Comparison of ENCODE assay signal across 8 cellular contexts in genomic region chr1:45014403-45015028, GRCh38. TPM values are rescaled to one million over a fixed set of nuclear protein-coding genes. Genes with fewer than 3 reads are reported as not detected.
DNase-seq lines count a peak whose midpoint lies in the region; ATAC-seq and TF ChIP-seq lines count a peak whose summit lies in the region.

No MANE protein-coding gene starts in this region.

- H3K27me3 ChIP-seq in MG63 (no peaks in the 10 kb centered on the region), ovary (no peaks in the 10 kb centered on the region), thoracic aorta (replicated peaks; ENCODE audit: insufficient read depth) (no peaks in the 10 kb centered on the region)

- DNase-seq in DMS79 (lab: John Stamatoyannopoulos, UW) (peak; percentile 58), MG63 (peak; percentile 59), SHP77 (lab: John Stamatoyannopoulos, UW) (peak; percentile 60 to 73), foreskin melanocyte (peak; percentile 68), ovary (peak; percentile 80 to 87 (median 87)), thoracic aorta (ENCODE audit: low spot score) (peak; percentile 53)
- DNase-seq in activated effector memory CD4-positive, alpha-beta T cell treated with Interleukin-2 at 50 U/mL for 16 hours: peak; percentile 64

- no peak for TF ChIP-seq EP300 in ovary (IDR thresholded peaks at IDR 0.05)

- intact Hi-C loops in ovary (cut with DNase I): loop anchor here (5.0 to 10.0 kb wide), 9 partner anchors 177 to 570 kb away; partner anchors contain the start of genes TESK2 (in 3 of the 4), BEST4 (in 1 of the 4) and NASP (in 1 of the 4)

- H3K9me3 ChIP-seq in MG63 (no peaks in the 10 kb centered on the region), ovary (no peaks in the 10 kb centered on the region), thoracic aorta (no peaks in the 10 kb centered on the region)

- 12 to 17% (median 16%) methylated on average over 6 of the region's 6 CpGs for WGBS in ovary, 3 donors

- no peak overlapping the region for H3K4me3 ChIP-seq in MG63
- no peak overlapping the region for H3K4me3 ChIP-seq in ovary
- H3K4me3 ChIP-seq in thoracic aorta: no peak overlapping the region

- H3K36me3 ChIP-seq in MG63: peaks cover 18% of the 10 kb centered on the region
- H3K36me3 ChIP-seq in ovary: no peaks in the 10 kb centered on the region
- peaks cover 2% of the 10 kb centered on the region for H3K36me3 ChIP-seq in thoracic aorta

- TF ChIP-seq POLR2A in ovary (IDR thresholded peaks at IDR 0.05): no peak

- H3K27ac ChIP-seq in ovary (peak overlapping the region in 1 of 2 donors; percentile 19), thoracic aorta (no peak overlapping the region)

- peaks cover 14% of the 10 kb centered on the region for H3K4me1 ChIP-seq in ovary (ENCODE audit: insufficient read depth)
- peaks cover 17 to 42% of the 10 kb centered on the region in 2 donors for H3K4me1 ChIP-seq in thoracic aorta (ENCODE audit: control insufficient read depth in 1 of 2, low read depth in 2 of 2)

- ATAC-seq in thoracic aorta (ENCODE audit: insufficient number of reproducible peaks, low FRiP score, low read depth) (peak; percentile 13), GM19023 (IDR thresholded peaks at IDR 0.05; ENCODE audit: unreplicated experiment) (no peak)

- peak; percentile 80 to 94 (median 84) for TF ChIP-seq CTCF in ovary (IDR thresholded peaks at IDR 0.05)
- TF ChIP-seq CTCF in thoracic aorta (IDR thresholded peaks at IDR 0.05): peak; percentile 90

RNA-seq across cellular contexts. Expression of gene UROD, which starts 2.5 kb away (rescaled TPM):
- total RNA-seq in MG63 (2014; rRNA removed; shearing (Covaris generic); ENCODE audit: low replicate concordance): 99.8 and 133 TPM in 2 replicates
- 10 to 100 TPM; 69.2 to 92.3 (median 74.7) TPM for total RNA-seq in ovary
- polyA plus RNA-seq in ovary: 10 to 100 TPM; 82.3 to 97.2 TPM
- 10 to 100 TPM; 32.7 to 67.4 TPM for total RNA-seq in thoracic aorta

RNA-seq across cellular contexts. Expression of gene HECTD3, which starts 3.4 kb away (rescaled TPM):
- 5.2 and 9.2 TPM in 2 replicates for total RNA-seq in MG63 (2014; rRNA removed; shearing (Covaris generic); ENCODE audit: low replicate concordance)
- total RNA-seq in ovary (10 to 100 TPM; 20.9 to 46.0 (median 36.1) TPM), thoracic aorta (10 to 100 TPM; 40.4 to 66.3 TPM)
- polyA plus RNA-seq in ovary: 10 to 100 TPM; 27.7 to 45.0 TPM

RNA-seq across cellular contexts. Expression of gene EIF2B3, which starts 28.1 kb away (rescaled TPM):
- total RNA-seq in MG63 (2014; rRNA removed; shearing (Covaris generic); ENCODE audit: low replicate concordance): 81.1 and 101 TPM in 2 replicates
- 10 to 100 TPM; 15.0 to 34.5 (median 22.7) TPM for total RNA-seq in ovary
- polyA plus RNA-seq in ovary: 10 to 100 TPM; 14.7 to 26.9 TPM
- 10 to 100 TPM; 26.4 to 33.8 TPM for total RNA-seq in thoracic aorta
